ENCODE assay signal across 14 cellular contexts in the genomic region with DNA sequence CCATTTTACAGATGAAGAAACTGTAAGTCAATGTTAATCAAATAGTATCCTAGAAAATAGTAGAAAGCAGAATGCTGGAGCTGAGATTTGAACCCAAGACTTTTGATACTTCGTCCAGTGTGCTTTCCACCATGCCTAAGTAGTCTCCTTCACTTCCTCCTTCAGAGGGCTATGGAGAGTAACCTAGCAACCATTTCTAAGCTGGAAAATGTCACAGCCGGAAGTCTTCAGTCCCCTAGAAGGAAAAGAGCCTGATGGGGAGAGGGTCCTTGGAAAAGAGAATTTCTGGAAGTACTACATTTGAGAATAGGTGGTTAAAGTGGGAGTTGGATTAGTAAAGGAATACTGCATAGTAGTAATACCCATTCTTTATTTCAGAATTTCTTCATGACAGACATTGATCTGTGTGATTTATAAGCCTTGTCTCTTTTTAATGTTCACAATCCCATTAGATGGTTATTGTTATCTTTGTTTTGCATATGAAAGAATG. TPM values are rescaled to one million over a fixed set of nuclear protein-coding genes. Genes with fewer than 3 reads are reported as not detected.
DNase-seq lines count a peak whose midpoint lies in the region; ATAC-seq and TF ChIP-seq lines count a peak whose summit lies in the region.
"Had no signal": no experiment of that assay in that cellular context is flagged by ENCODE, and none has a peak within 500 bp of the region (broad histone marks: within the 10 kb centered on the region; RNA-seq: fewer than 3 reads in every experiment).

No MANE protein-coding gene starts in this region.

- no peaks in the 10 kb centered on the region for H3K36me3 ChIP-seq in A673 (ENCODE audit: insufficient read depth, low read length, poor library complexity, severe bottlenecking)
- H3K36me3 ChIP-seq in HAP-1 (replicated peaks): no peaks in the 10 kb centered on the region
- H3K36me3 ChIP-seq in iPS-20b (ENCODE audit: insufficient read depth, low read depth, low read length): no peaks in the 10 kb centered on the region
- H3K36me3 ChIP-seq in tibial artery: no peaks in the 10 kb centered on the region
- H3K36me3 ChIP-seq in ovary: no peaks in the 10 kb centered on the region
- H3K36me3 ChIP-seq: BLaER1 treated with 17β-estradiol and CSF1 and Interleukin-3, amounts not matched to agents 10 nM and 100 nM had no signal

- no peak for TF ChIP-seq CTCF in A673 (conservative IDR thresholded peaks at IDR 0.05; ENCODE audit: low read depth, low read length)
- no peak for TF ChIP-seq CTCF in tibial artery (IDR thresholded peaks at IDR 0.05)
- no peak for TF ChIP-seq CTCF in ovary (IDR thresholded peaks at IDR 0.05)

- no peak overlapping the region for H3K4me3 Mint-ChIP-seq in stimulated activated effector memory CD8-positive, alpha-beta T cell treated with anti-CD3 and anti-CD28 coated beads, Interleukin-12 subunit alpha, Interleukin-12 subunit beta, amount 100 ng/mL, for 72 hours
- H3K4me3 Mint-ChIP-seq: CD4-positive, CD25-positive, alpha-beta regulatory T cell had no signal

- H3K4me1 ChIP-seq in A673 (ENCODE audit: insufficient read depth, low read length, poor library complexity, severe bottlenecking): peaks cover 75% of the 10 kb centered on the region
- peaks cover 61% of the 10 kb centered on the region for H3K4me1 ChIP-seq in HAP-1
- peaks cover 25% of the 10 kb centered on the region; the same call in 1 of the 2 replicates for H3K4me1 ChIP-seq in iPS-20b (ENCODE audit: insufficient read depth, low read length)
- H3K4me1 ChIP-seq in tibial artery: peaks cover 0 to 9% (median 7%) of the 10 kb centered on the region in 4 donors
- H3K4me1 ChIP-seq in ovary (ENCODE audit: insufficient read depth): no peaks in the 10 kb centered on the region

- peak; percentile 23 for DNase-seq in A673 (ENCODE audit: low spot score)
- peak; percentile 49 to 92 for DNase-seq in HAP-1 (ENCODE audit: low spot score in 2 of 2)
- DNase-seq in tibial artery: no peak
- DNase-seq in stimulated activated effector memory CD8-positive, alpha-beta T cell treated with anti-CD3 and anti-CD28 coated beads, Interleukin-12 subunit alpha, Interleukin-12 subunit beta, amount 100 ng/mL, for 72 hours (ENCODE audit: low spot score in 2 of 2): no peak
- DNase-seq in ovary: no peak
- DNase-seq in NCI-H1092 (lab: John Stamatoyannopoulos, UW): no peak
- DNase-seq: 8988T; ACHN; CD4-positive, CD25-positive, alpha-beta regulatory T cell; DMS 273 treated with DMSO at 0.1 percent for 48 hours had no signal

- no peak for ATAC-seq in stimulated activated effector memory CD8-positive, alpha-beta T cell treated with anti-CD3 and anti-CD28 coated beads, Interleukin-12 subunit alpha, Interleukin-12 subunit beta, amount 100 ng/mL, for 72 hours
- ATAC-seq: K562 had no signal

- H3K27me3 ChIP-seq in A673 (replicated peaks; ENCODE audit: insufficient read depth, low read depth, low read length, poor library complexity) (no peaks in the 10 kb centered on the region), HAP-1 (ENCODE audit: low read depth) (no peaks in the 10 kb centered on the region), iPS-20b (ENCODE audit: insufficient read depth, low read length) (no peaks in the 10 kb centered on the region), tibial artery (peaks cover 0 to 4% of the 10 kb centered on the region in 2 donors), ovary (no peaks in the 10 kb centered on the region)

- H3K9me3 ChIP-seq in A673 (ENCODE audit: low read depth, low read length, poor library complexity, severe bottlenecking) (no peaks in the 10 kb centered on the region), HAP-1 (no peaks in the 10 kb centered on the region), iPS-20b (ENCODE audit: insufficient read depth, low read depth, low read length) (no peaks in the 10 kb centered on the region), tibial artery (no peaks in the 10 kb centered on the region), ovary (no peaks in the 10 kb centered on the region)
- H3K9me3 ChIP-seq: BLaER1 treated with 17β-estradiol and CSF1 and Interleukin-3, amounts not matched to agents 10 nM and 100 nM had no signal

- intact Hi-C loops in A673 (cut with micrococcal nuclease; ENCODE audit: unreplicated experiment) (no loop called here), tibial artery (cut with DNase I; ENCODE audit: low total_unique reads) (no loop called here), ovary (cut with DNase I) (no loop called here)

- H3K27ac ChIP-seq in A673 (ENCODE audit: low read depth, low read length, poor library complexity, severe bottlenecking) (peak overlapping the region; percentile 13), cingulate gyrus (ENCODE audit: low read depth, low read length) (peak overlapping the region; percentile 8), iPS-20b (ENCODE audit: low read length) (no peak overlapping the region), tibial artery (no peak overlapping the region), ovary (no peak overlapping the region)
- H3K27ac ChIP-seq: BLaER1 treated with 17β-estradiol and CSF1 and Interleukin-3, amounts not matched to agents 10 nM and 100 nM had no signal

- POLR2A ChIA-PET in A673 (lab: Charles Lee; ENCODE audit: low non-redundant PET): no interaction called here

- H3K9ac ChIP-seq in iPS-20b (ENCODE audit: low read depth, low read length): no peak overlapping the region
- H3K9ac ChIP-seq: BLaER1 treated with 17β-estradiol and CSF1 and Interleukin-3, amounts not matched to agents 10 nM and 100 nM had no signal

- no peak overlapping the region for H3K27ac Mint-ChIP-seq in stimulated activated effector memory CD8-positive, alpha-beta T cell treated with anti-CD3 and anti-CD28 coated beads, Interleukin-12 subunit alpha, Interleukin-12 subunit beta, amount 100 ng/mL, for 72 hours

- TF ChIP-seq POLR2A in ovary (IDR thresholded peaks at IDR 0.05): no peak

- H3K4me1 Mint-ChIP-seq in stimulated activated effector memory CD8-positive, alpha-beta T cell treated with anti-CD3 and anti-CD28 coated beads, Interleukin-12 subunit alpha, Interleukin-12 subunit beta, amount 100 ng/mL, for 72 hours: peaks cover 8% of the 10 kb centered on the region

- no peaks in the 10 kb centered on the region for H3K9me3 Mint-ChIP-seq in stimulated activated effector memory CD8-positive, alpha-beta T cell treated with anti-CD3 and anti-CD28 coated beads, Interleukin-12 subunit alpha, Interleukin-12 subunit beta, amount 100 ng/mL, for 72 hours

- CTCF ChIA-PET in A673 (lab: Charles Lee): no interaction called here

- H3K4me3 ChIP-seq in A673 (ENCODE audit: low read depth, low read length, poor library complexity, severe bottlenecking): no peak overlapping the region
- H3K4me3 ChIP-seq in HAP-1: no peak overlapping the region
- peak overlapping the region; percentile 3; the same call in 1 of the 2 replicates for H3K4me3 ChIP-seq in iPS-20b (ENCODE audit: low read length)
- H3K4me3 ChIP-seq in tibial artery: no peak overlapping the region
- H3K4me3 ChIP-seq in ovary: no peak overlapping the region
- H3K4me3 ChIP-seq: BLaER1 treated with 17β-estradiol and CSF1 and Interleukin-3, amounts not matched to agents 10 nM and 100 nM; K562 had no signal

- TF ChIP-seq EP300 in ovary (IDR thresholded peaks at IDR 0.05): no peak

- BruUV-seq in A673 (replicated peaks; lab: Mats Ljungman, UMichigan): no TSS peak

- in situ Hi-C loops in HAP-1 (cut with MboI; ENCODE audit: low sequenced_read_pairs): no loop called here

- WGBS in ovary, 3 donors: 76 to 83% (median 79%) methylated on average over 2 of the region's 2 CpGs

- no peaks in the 10 kb centered on the region for H3K36me3 Mint-ChIP-seq in stimulated activated effector memory CD8-positive, alpha-beta T cell treated with anti-CD3 and anti-CD28 coated beads, Interleukin-12 subunit alpha, Interleukin-12 subunit beta, amount 100 ng/mL, for 72 hours
- H3K36me3 Mint-ChIP-seq: CD4-positive, CD25-positive, alpha-beta regulatory T cell had no signal

RNA-seq across cellular contexts. Expression of a gene that starts 32.7 kb away (rescaled TPM):
- 6.8 and 7.1 TPM in 2 replicates for total RNA-seq in A673 (2021)
- 1 to 10 TPM in 2 of 7 donors, under 1 TPM in 5; 0.15 to 2.1 (median 0.72) TPM for total RNA-seq in ovary
- polyA plus RNA-seq in ovary: 1 to 10 TPM in 1 of 2 donors, under 1 TPM in 1; 0.06 to 1.4 TPM
- total RNA-seq: CD4-positive, CD25-positive, alpha-beta regulatory T cell; K562 had no signal
- polyA plus RNA-seq: CD4-positive, CD25-positive, alpha-beta regulatory T cell had no signal

RNA-seq across cellular contexts. Expression of a gene that starts 52.2 kb away (rescaled TPM):
- total RNA-seq in A673 (2021) (0.04 and 0.06 TPM in 2 replicates), ovary (under 1 TPM in 2 of 7 donors, not detected in 5; 0.03 to 0.34 TPM)
- not detected for polyA plus RNA-seq in ovary
- total RNA-seq: CD4-positive, CD25-positive, alpha-beta regulatory T cell; K562 had no signal
- polyA plus RNA-seq: CD4-positive, CD25-positive, alpha-beta regulatory T cell; K562 had no signal

Comparison
In these comparisons a context has a peak if more than half of its experiments do, and no peak if none do; other contexts are left out.
1. DNase-seq: peak in A673 (single experiment) and HAP-1 (2 of 2); none in tibial artery (0 of 2), stimulated activated effector memory CD8-positive, alpha-beta T cell treated with anti-CD3 and anti-CD28 coated beads, Interleukin-12 subunit alpha, Interleukin-12 subunit beta, amount 100 ng/mL, for 72 hours (0 of 2), ovary (0 of 5) and NCI-H1092 (single experiment).
2. H3K27ac ChIP-seq: peak in A673 (single experiment) and cingulate gyrus (single experiment); none in iPS-20b (single experiment), tibial artery (0 of 2) and ovary (0 of 2).